In the genomic region with DNA sequence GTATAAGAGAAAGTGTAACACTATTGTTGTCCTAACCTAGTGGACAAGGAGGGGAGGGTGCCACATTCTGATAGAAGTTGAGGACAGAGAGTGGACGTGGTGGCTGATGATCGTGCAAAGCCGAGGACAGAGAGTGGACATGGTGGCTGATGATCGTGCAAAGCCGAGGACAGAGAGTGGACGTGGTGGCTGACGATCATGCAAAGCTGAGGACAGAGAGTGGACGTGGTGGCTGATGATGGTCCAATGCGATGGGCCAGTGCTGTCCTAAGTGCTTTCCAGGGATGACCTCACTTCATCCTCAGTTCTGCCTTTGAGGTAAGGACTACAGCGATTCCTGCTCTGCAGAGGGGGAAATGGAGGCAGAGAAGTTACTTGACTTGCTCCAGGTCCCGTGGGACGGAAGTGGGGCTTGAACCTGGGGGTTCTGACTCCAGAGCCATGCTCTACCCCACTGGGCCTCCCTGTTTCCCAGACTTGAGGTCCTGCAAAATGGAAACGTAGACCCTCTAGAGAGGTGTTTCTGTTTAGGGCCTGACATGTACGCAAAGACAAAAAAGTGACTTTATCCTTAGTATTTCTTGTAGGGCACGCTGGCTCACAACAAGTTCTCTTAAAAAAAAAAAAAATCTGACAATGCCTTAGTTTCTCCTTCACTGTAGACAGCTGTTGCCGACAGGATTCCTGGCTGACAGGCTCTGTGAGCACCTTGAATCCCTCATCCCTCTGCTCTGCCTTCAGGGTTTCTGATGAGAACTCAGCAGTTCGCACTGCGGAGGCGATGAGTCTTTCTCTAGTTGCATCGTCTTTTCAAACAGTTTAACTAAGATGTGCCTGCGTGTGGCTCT, we compare ENCODE assay signal across 29 cellular contexts.
"Had no signal": no experiment of that assay in that cellular context is flagged by ENCODE, and none has a peak within 500 bp of the region (broad histone marks: within the 10 kb centered on the region; RNA-seq: fewer than 3 reads in every experiment).

No MANE protein-coding gene starts in this region.

- H3K4me1 ChIP-seq: ascending aorta, body of pancreas, Peyer's patch, SJCRH30 had no signal

- H3K27ac Mint-ChIP-seq: activated CD4-positive, alpha-beta memory T cell treated with anti-CD3 and anti-CD28 coated beads for 36 hours; activated naive CD8-positive, alpha-beta T cell treated with anti-CD3 and anti-CD28 coated beads, Interleukin-2, amount 50 U/mL, for 24 hours; activated T-cell treated with anti-CD3 and anti-CD28 coated beads, Interleukin-2, amount 50 U/mL, for 72 hours; T-helper 1 cell treated with Interleukin-12 subunit alpha and Interleukin-12 subunit beta and Interleukin-4 antibody, amounts not matched to agents 30 μg/mL and 1 μg/mL, for 36 hours; WTC11 had no signal

- H3K9me3 ChIP-seq: body of pancreas, MG63, Peyer's patch, SJCRH30 had no signal

- H3K9me3 Mint-ChIP-seq: activated CD4-positive, alpha-beta memory T cell treated with anti-CD3 and anti-CD28 coated beads for 36 hours; activated naive CD8-positive, alpha-beta T cell treated with anti-CD3 and anti-CD28 coated beads, Interleukin-2, amount 50 U/mL, for 24 hours; activated T-cell treated with anti-CD3 and anti-CD28 coated beads, Interleukin-2, amount 50 U/mL, for 72 hours; central memory CD8-positive, alpha-beta T cell; T-helper 1 cell treated with Interleukin-12 subunit alpha and Interleukin-12 subunit beta and Interleukin-4 antibody, amounts not matched to agents 30 μg/mL and 1 μg/mL, for 36 hours; WTC11 had no signal

- H3K27ac ChIP-seq: ascending aorta, body of pancreas, Peyer's patch, SJCRH30 had no signal

- DNase-seq: activated CD4-positive, alpha-beta memory T cell treated with anti-CD3 and anti-CD28 coated beads for 36 hours; activated CD4-positive, alpha-beta T cell treated with anti-CD3 and anti-CD28 coated beads for 48 hours; activated CD4-positive, CD25-positive, alpha-beta regulatory T cell treated with anti-CD3 and anti-CD28 coated beads, Interleukin-2, amount 50 U/mL, for 72 hours; activated naive CD4-positive, alpha-beta T cell treated with anti-CD3 and anti-CD28 coated beads, Interleukin-2, amount 50 U/mL, for 16 hours; activated naive CD8-positive, alpha-beta T cell treated with anti-CD3 and anti-CD28 coated beads, Interleukin-2, amount 50 U/mL, for 24 hours; activated T-cell treated with anti-CD3 and anti-CD28 coated beads, Interleukin-2, amount 50 U/mL, for 72 hours; amniotic stem cell; body of pancreas; MG63; MV-4-11; NCI-H1092 treated with DMSO at 0.1 percent for 48 hours; NCI-H1417 treated with DMSO at 0.1 percent for 48 hours; NCI-H1694; NCI-H2029; NCI-H2107; NCI-H2171 treated with DMSO at 0.1 percent for 48 hours; NCI-H226; NCI-H510A; NCI-H526 treated with DMSO at 0.1 percent for 48 hours; NCI-H82; NK-92 treated with Interleukin-12 subunit alpha and Interleukin-12 subunit beta, amount 100 ng/mL, for 24 hours; Peyer's patch; Right ventricle myocardium superior; SJCRH30; T-helper 9 cell had no signal

- H3K36me3 ChIP-seq: MG63, Peyer's patch, SJCRH30 had no signal

- H3K4me3 Mint-ChIP-seq: activated CD4-positive, alpha-beta memory T cell treated with anti-CD3 and anti-CD28 coated beads for 36 hours; activated naive CD8-positive, alpha-beta T cell treated with anti-CD3 and anti-CD28 coated beads, Interleukin-2, amount 50 U/mL, for 24 hours; activated T-cell treated with anti-CD3 and anti-CD28 coated beads, Interleukin-2, amount 50 U/mL, for 72 hours; central memory CD8-positive, alpha-beta T cell; T-helper 1 cell treated with Interleukin-12 subunit alpha and Interleukin-12 subunit beta and Interleukin-4 antibody, amounts not matched to agents 30 μg/mL and 1 μg/mL, for 36 hours; WTC11 had no signal

- H3K4me1 Mint-ChIP-seq: activated naive CD8-positive, alpha-beta T cell treated with anti-CD3 and anti-CD28 coated beads, Interleukin-2, amount 50 U/mL, for 24 hours; central memory CD8-positive, alpha-beta T cell had no signal

- H3K4me3 ChIP-seq: ascending aorta, body of pancreas, MG63, Peyer's patch, SJCRH30 had no signal

- H3K27me3 Mint-ChIP-seq: activated CD4-positive, alpha-beta memory T cell treated with anti-CD3 and anti-CD28 coated beads for 36 hours; activated naive CD8-positive, alpha-beta T cell treated with anti-CD3 and anti-CD28 coated beads, Interleukin-2, amount 50 U/mL, for 24 hours; central memory CD8-positive, alpha-beta T cell had no signal

- H3K27me3 ChIP-seq: ascending aorta, body of pancreas, MG63, Peyer's patch, SJCRH30 had no signal

- ATAC-seq: activated naive CD8-positive, alpha-beta T cell treated with anti-CD3 and anti-CD28 coated beads, Interleukin-2, amount 50 U/mL, for 24 hours; body of pancreas; WTC11 had no signal
